Comparison of ENCODE assay signal across 8 cellular contexts in the genomic region with DNA sequence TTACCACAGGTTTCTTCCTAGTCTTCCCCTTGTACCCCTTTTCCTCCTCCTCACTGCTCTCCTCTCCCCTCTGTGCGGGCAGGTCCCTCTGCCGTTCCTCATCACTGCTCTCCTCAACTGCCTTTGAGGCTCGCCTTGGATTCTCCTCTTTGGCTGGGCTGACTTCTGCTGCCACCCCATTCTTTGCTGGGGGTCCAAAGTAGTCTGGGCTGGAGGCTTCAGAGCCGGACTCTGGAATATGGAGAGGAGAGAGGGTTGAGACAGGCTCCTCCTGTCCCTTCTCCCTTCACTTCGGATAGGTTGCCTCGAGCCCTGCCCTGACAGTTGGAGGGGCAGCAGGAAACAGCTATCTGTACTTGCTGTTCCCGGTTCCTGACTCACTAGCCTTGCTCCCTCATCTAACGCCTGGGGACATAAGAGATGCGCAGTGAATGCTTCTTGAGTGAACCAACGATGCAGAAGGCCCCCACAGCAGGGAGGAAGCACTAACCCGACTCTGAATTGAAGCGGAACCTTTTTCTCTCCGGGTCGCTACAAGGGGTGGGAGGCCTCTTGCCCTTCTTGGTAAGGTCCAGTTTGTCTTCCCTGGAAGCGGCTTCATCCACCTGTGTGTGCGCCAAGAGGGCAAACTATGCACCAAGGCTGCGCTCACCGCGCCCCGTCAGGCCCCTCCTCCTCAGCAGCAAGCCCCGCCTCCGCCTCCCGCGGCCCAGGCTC. TPM values are rescaled to one million over a fixed set of nuclear protein-coding genes. Genes with fewer than 3 reads are reported as not detected.
DNase-seq lines count a peak whose midpoint lies in the region; ATAC-seq, FAIRE-seq and TF ChIP-seq lines count a peak whose summit lies in the region.
"Had no signal": no experiment of that assay in that cellular context is flagged by ENCODE, and none has a peak within 500 bp of the region (broad histone marks: within the 10 kb centered on the region; RNA-seq: fewer than 3 reads in every experiment).

No MANE protein-coding gene starts in this region.

- intact Hi-C loops in Panc1 (cut with micrococcal nuclease; ENCODE audit: unreplicated experiment), result no loop called here
- intact Hi-C loops in breast epithelium (cut with DNase I; ENCODE audit: low total_unique reads), result no loop called here

- H3K4me3 ChIP-seq in Panc1 (ENCODE audit: low read depth in 2 of 2, low read length in 2 of 2) (peak overlapping the region; percentile 72 to 98), breast epithelium (peak overlapping the region; percentile 70 to 85 (median 84))

- H3K36me3 ChIP-seq in Panc1 (ENCODE audit: control insufficient read depth, insufficient read depth, low read length) (peaks cover 8% of the 10 kb centered on the region), breast epithelium (peaks cover 5% of the 10 kb centered on the region)

- CTCF ChIA-PET in Panc1 (lab: Charles Lee), result interaction anchor here (0.5 kb wide), 1 partner anchor 179 kb away, joined by 3 read pairs; no protein-coding TSS in a partner anchor

- no TSS peak for BruUV-seq in Panc1 (replicated peaks; lab: Mats Ljungman, UMichigan)

- in situ Hi-C loops in Panc1 (cut with HindIII; ENCODE audit: low pct_unique_long_range_greater_than_20kb, low sequenced_read_pairs), result no loop called here

- peak; percentile 37 for ATAC-seq in GM18511 (IDR thresholded peaks at IDR 0.05; ENCODE audit: unreplicated experiment)
- peak; percentile 15 for ATAC-seq in HG02610 (IDR thresholded peaks at IDR 0.05; ENCODE audit: unreplicated experiment)
- peak; percentile 59 for ATAC-seq in Panc1

- no peak for TF ChIP-seq CTCF in Panc1 (IDR thresholded peaks at IDR 0.05)
- TF ChIP-seq CTCF in breast epithelium (IDR thresholded peaks at IDR 0.05), result no peak

- H3K27me3 ChIP-seq in Panc1 (ENCODE audit: control insufficient read depth, insufficient read depth, low read length) (no peaks in the 10 kb centered on the region), breast epithelium (no peaks in the 10 kb centered on the region), layer of hippocampus (ENCODE audit: control insufficient read depth, insufficient read depth, low read length) (no peaks in the 10 kb centered on the region)

- H3K27ac ChIP-seq in Panc1 (ENCODE audit: low read length), result peak overlapping the region; percentile 100
- H3K27ac ChIP-seq in breast epithelium, result peak overlapping the region; percentile 96
- peak overlapping the region; percentile 97 for H3K27ac ChIP-seq in layer of hippocampus (ENCODE audit: low read depth, low read length)

- FAIRE-seq in GM12892 (lab: Jason Lieb, UNC), result no peak
- FAIRE-seq: endometrium had no signal

- H3K4me1 ChIP-seq in Panc1 (ENCODE audit: control insufficient read depth, insufficient read depth, low read length) (peaks cover 31% of the 10 kb centered on the region), breast epithelium (peaks cover 4 to 10% of the 10 kb centered on the region in 2 donors)

- DNase-seq in Panc1 (ENCODE audit: low read depth, low spot score), result no peak
- DNase-seq in breast epithelium (ENCODE audit: low spot score in 2 of 2), result peak in 1 of 2 donors; percentile 56
- DNase-seq in stimulated activated CD4-positive, alpha-beta T cell treated with anti-CD3 and anti-CD28 coated beads, Interleukin-4, amount 100 ng/mL, for 48 hours (ENCODE audit: low read depth in 2 of 2), result peak; percentile 70 to 74
- DNase-seq in GM12892 (ENCODE audit: insufficient read length), result no peak

- TF ChIP-seq POLR2A in breast epithelium (IDR thresholded peaks at IDR 0.05) (no peak), GM12892 (IDR thresholded peaks at IDR 0.05; ENCODE audit: low read depth, low read length) (no peak)

- no peaks in the 10 kb centered on the region for H3K9me3 ChIP-seq in Panc1 (ENCODE audit: control insufficient read depth, insufficient read depth, low read depth, low read length)
- no peaks in the 10 kb centered on the region for H3K9me3 ChIP-seq in breast epithelium

- POLR2A ChIA-PET in Panc1 (lab: Charles Lee), result no interaction called here

RNA-seq across cellular contexts. Expression of a gene that starts 0.6 kb away (rescaled TPM):
- 25.3 TPM for total RNA-seq in Panc1 (2021; ENCODE audit: unreplicated experiment)
- polyA plus RNA-seq in Panc1 (2012; ENCODE audit: insufficient read length), result 22.6 TPM
- 10 to 100 TPM; 10.5 to 18.2 (median 15.5) TPM for total RNA-seq in breast epithelium
- polyA plus RNA-seq in GM12892 (2012; ENCODE audit: missing spikeins), result 17.6 TPM

RNA-seq across cellular contexts. Expression of a gene that starts 1.3 kb away (rescaled TPM):
- total RNA-seq in Panc1 (2021; ENCODE audit: unreplicated experiment) (104 TPM), breast epithelium (10 to 100 TPM; 31.8 to 39.7 (median 38.6) TPM)
- polyA plus RNA-seq in Panc1 (2012; ENCODE audit: insufficient read length), result 198 TPM
- polyA plus RNA-seq in GM12892 (2012; ENCODE audit: missing spikeins), result 34.5 TPM

RNA-seq across cellular contexts. Expression of a gene that starts 16.1 kb away (rescaled TPM):
- total RNA-seq in Panc1 (2021; ENCODE audit: unreplicated experiment), result 3.2 TPM
- 8.3 TPM for polyA plus RNA-seq in Panc1 (2012; ENCODE audit: insufficient read length)
- total RNA-seq in breast epithelium, result 1 to 10 TPM in 2 of 3 donors, under 1 TPM in 1; 0.48 to 4.5 (median 2.3) TPM
- 0.42 TPM for polyA plus RNA-seq in GM12892 (2012; ENCODE audit: missing spikeins)

RNA-seq across cellular contexts. Expression of a gene that starts 21.1 kb away (rescaled TPM):
- 99.4 TPM for total RNA-seq in Panc1 (2021; ENCODE audit: unreplicated experiment)
- polyA plus RNA-seq in Panc1 (2012; ENCODE audit: insufficient read length), result 71.7 TPM
- total RNA-seq in breast epithelium, result 10 to 100 TPM; 31.8 to 51.1 (median 37.3) TPM
- polyA plus RNA-seq in GM12892 (2012; ENCODE audit: missing spikeins), result 7.5 TPM

RNA-seq across cellular contexts. Expression of a gene that starts 28.2 kb away (rescaled TPM):
- total RNA-seq in Panc1 (2021; ENCODE audit: unreplicated experiment) (not detected), breast epithelium (not detected)
- polyA plus RNA-seq in Panc1 (2012; ENCODE audit: insufficient read length), result not detected
- not detected for polyA plus RNA-seq in GM12892 (2012; ENCODE audit: missing spikeins)

Comparison
In these comparisons a context has a peak if more than half of its experiments do, and no peak if none do; other contexts are left out.
1. DNase-seq: peak in stimulated activated CD4-positive, alpha-beta T cell treated with anti-CD3 and anti-CD28 coated beads, Interleukin-4, amount 100 ng/mL, for 48 hours (2 of 2); none in Panc1 (single experiment) and GM12892 (single experiment).
2. Peak in every context shown above with its lines, with median percentiles within 50 percentile points of each other: ATAC-seq and H3K27ac ChIP-seq.